In genomic region chr1:33454646-33455282, GRCh38 we compare ENCODE assay signal across 1 cellular context.
TF ChIP-seq lines count a peak whose summit lies in the region.

No MANE protein-coding gene starts in this region.

TF ChIP-seq in WTC11, 78 proteins besides CTCF, POLR2A, EP300 and RAD21 (continued from another document):
- TF ChIP-seq, protein P1, sequence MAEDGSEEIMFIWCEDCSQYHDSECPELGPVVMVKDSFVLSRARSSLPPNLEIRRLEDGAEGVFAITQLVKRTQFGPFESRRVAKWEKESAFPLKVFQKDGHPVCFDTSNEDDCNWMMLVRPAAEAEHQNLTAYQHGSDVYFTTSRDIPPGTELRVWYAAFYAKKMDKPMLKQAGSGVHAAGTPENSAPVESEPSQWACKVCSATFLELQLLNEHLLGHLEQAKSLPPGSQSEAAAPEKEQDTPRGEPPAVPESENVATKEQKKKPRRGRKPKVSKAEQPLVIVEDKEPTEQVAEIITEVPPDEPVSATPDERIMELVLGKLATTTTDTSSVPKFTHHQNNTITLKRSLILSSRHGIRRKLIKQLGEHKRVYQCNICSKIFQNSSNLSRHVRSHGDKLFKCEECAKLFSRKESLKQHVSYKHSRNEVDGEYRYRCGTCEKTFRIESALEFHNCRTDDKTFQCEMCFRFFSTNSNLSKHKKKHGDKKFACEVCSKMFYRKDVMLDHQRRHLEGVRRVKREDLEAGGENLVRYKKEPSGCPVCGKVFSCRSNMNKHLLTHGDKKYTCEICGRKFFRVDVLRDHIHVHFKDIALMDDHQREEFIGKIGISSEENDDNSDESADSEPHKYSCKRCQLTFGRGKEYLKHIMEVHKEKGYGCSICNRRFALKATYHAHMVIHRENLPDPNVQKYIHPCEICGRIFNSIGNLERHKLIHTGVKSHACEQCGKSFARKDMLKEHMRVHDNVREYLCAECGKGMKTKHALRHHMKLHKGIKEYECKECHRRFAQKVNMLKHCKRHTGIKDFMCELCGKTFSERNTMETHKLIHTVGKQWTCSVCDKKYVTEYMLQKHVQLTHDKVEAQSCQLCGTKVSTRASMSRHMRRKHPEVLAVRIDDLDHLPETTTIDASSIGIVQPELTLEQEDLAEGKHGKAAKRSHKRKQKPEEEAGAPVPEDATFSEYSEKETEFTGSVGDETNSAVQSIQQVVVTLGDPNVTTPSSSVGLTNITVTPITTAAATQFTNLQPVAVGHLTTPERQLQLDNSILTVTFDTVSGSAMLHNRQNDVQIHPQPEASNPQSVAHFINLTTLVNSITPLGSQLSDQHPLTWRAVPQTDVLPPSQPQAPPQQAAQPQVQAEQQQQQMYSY (CRISPR knock-in tag; IDR thresholded peaks at IDR 0.05) = no peak
- TF ChIP-seq CBFB (CRISPR knock-in tag; IDR thresholded peaks at IDR 0.05; ENCODE audit: low read depth) = no peak
- TF ChIP-seq MYBL2 (CRISPR knock-in tag; IDR thresholded peaks at IDR 0.05) = no peak
- no peak for TF ChIP-seq ZNF396 (CRISPR knock-in tag; IDR thresholded peaks at IDR 0.05; ENCODE audit: borderline replicate concordance)
- TF ChIP-seq, protein P2, sequence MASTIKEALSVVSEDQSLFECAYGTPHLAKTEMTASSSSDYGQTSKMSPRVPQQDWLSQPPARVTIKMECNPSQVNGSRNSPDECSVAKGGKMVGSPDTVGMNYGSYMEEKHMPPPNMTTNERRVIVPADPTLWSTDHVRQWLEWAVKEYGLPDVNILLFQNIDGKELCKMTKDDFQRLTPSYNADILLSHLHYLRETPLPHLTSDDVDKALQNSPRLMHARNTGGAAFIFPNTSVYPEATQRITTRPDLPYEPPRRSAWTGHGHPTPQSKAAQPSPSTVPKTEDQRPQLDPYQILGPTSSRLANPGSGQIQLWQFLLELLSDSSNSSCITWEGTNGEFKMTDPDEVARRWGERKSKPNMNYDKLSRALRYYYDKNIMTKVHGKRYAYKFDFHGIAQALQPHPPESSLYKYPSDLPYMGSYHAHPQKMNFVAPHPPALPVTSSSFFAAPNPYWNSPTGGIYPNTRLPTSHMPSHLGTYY (CRISPR knock-in tag; IDR thresholded peaks at IDR 0.05) = no peak
- TF ChIP-seq ELF4 (CRISPR knock-in tag; IDR thresholded peaks at IDR 0.05; ENCODE audit: low read depth) = no peak
- TF ChIP-seq, protein P3, sequence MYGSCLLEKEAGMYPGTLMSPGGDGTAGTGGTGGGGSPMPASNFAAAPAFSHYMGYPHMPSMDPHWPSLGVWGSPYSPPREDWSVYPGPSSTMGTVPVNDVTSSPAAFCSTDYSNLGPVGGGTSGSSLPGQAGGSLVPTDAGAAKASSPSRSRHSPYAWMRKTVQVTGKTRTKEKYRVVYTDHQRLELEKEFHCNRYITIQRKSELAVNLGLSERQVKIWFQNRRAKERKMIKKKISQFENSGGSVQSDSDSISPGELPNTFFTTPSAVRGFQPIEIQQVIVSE (CRISPR knock-in tag; IDR thresholded peaks at IDR 0.05; ENCODE audit: borderline replicate concordance) = no peak
- no peak for TF ChIP-seq NR1H2 (CRISPR knock-in tag; IDR thresholded peaks at IDR 0.05)
- TF ChIP-seq ATF1 (CRISPR knock-in tag; IDR thresholded peaks at IDR 0.05) = no peak
- no peak for TF ChIP-seq ZNF671 (CRISPR knock-in tag; IDR thresholded peaks at IDR 0.05)
- no peak for TF ChIP-seq KAT7 (CRISPR knock-in tag; IDR thresholded peaks at IDR 0.05; ENCODE audit: borderline replicate concordance)
- no peak for TF ChIP-seq IRF2 (CRISPR knock-in tag; IDR thresholded peaks at IDR 0.05; ENCODE audit: borderline replicate concordance, low read depth)
